ENCODE assay signal across 1 cellular context in genomic region chr16:88772871-88773811, GRCh38.
TF ChIP-seq lines count a peak whose summit lies in the region.

No MANE protein-coding gene starts in this region.

TF ChIP-seq in HCT116, 20 proteins besides CTCF, POLR2A, EP300 and RAD21 (continued from another document):
- TF ChIP-seq TCF7L2 (IDR thresholded peaks at IDR 0.05; ENCODE audit: borderline replicate concordance, extremely low read depth, insufficient read depth, insufficient read length): no peak
- no peak for TF ChIP-seq ZFX (IDR thresholded peaks at IDR 0.05)
- no peak for TF ChIP-seq ELF1 (IDR thresholded peaks at IDR 0.05; ENCODE audit: borderline replicate concordance, low read depth)
